In the genomic region with DNA sequence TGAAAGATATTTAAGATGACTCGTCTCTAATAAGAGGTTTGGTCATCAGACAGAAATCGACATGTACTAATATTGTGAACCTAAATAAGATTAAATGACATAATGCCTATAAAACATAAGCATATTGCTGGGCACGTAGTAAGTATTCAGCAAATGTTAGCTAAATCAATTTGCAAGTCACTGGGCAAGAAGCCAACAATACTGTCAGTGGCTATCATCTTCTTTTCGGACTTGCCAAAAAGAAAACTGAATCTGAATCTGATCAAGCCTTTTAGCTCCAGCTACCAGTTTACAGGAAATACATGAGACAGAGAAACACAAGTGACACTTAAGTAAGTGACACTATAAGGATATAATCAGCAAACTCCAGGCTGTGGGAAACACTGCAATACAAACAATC, we compare ENCODE assay signal across 8 cellular contexts. TPM values are rescaled to one million over a fixed set of nuclear protein-coding genes. Genes with fewer than 3 reads are reported as not detected.
DNase-seq lines count a peak whose midpoint lies in the region; ATAC-seq and TF ChIP-seq lines count a peak whose summit lies in the region.

No MANE protein-coding gene starts in this region.

- no peak overlapping the region for H3K4ac ChIP-seq in mesenchymal stem cell (ENCODE audit: low read depth in 1 of 2, low read length in 2 of 2)

- H3K4me3 ChIP-seq in mesenchymal stem cell (ENCODE audit: insufficient read depth in 1 of 2, low read depth in 1 of 2, low read length in 2 of 2) (no peak overlapping the region), colonic mucosa (no peak overlapping the region)

- no peak overlapping the region for H4K91ac ChIP-seq in mesenchymal stem cell (ENCODE audit: low read length)

- no peak overlapping the region for H4K8ac ChIP-seq in mesenchymal stem cell (ENCODE audit: low read length)

- H2BK5ac ChIP-seq in mesenchymal stem cell (ENCODE audit: low read depth, low read length, poor library complexity, severe bottlenecking), result no peak overlapping the region

- H3K27ac Mint-ChIP-seq in T-helper 17 cell (peak overlapping the region; percentile 46), HFFc6 (no peak overlapping the region)

- no peak overlapping the region for H3K18ac ChIP-seq in mesenchymal stem cell (ENCODE audit: low read depth in 1 of 2, low read length in 2 of 2)

- no peak overlapping the region for H2AK5ac ChIP-seq in mesenchymal stem cell (ENCODE audit: low read length, severe bottlenecking)

- no peak overlapping the region for H3K9ac ChIP-seq in mesenchymal stem cell (ENCODE audit: low read length)
- H3K9ac ChIP-seq in colonic mucosa (ENCODE audit: low read depth in 2 of 2, low read length in 2 of 2), result no peak overlapping the region

- DNase-seq in G401 (ENCODE audit: low spot score) (peak; percentile 73), T-helper 17 cell (no peak), mesenchymal stem cell (peak; percentile 6), colonic mucosa (no peak), HFFc6 (no peak)

- H3K4me3 Mint-ChIP-seq in T-helper 17 cell (no peak overlapping the region), HFFc6 (no peak overlapping the region)

- no peak overlapping the region for H2BK12ac ChIP-seq in mesenchymal stem cell (ENCODE audit: low read length in 2 of 2)

- H3K27ac ChIP-seq in mesenchymal stem cell (ENCODE audit: low read length, poor library complexity, severe bottlenecking) (no peak overlapping the region), colonic mucosa (no peak overlapping the region)

- no peak overlapping the region for H2BK120ac ChIP-seq in mesenchymal stem cell (ENCODE audit: low read depth, low read length)

- H3K14ac ChIP-seq in mesenchymal stem cell (ENCODE audit: low read length in 2 of 2), result no peak overlapping the region

- no peaks in the 10 kb centered on the region for H3K27me3 Mint-ChIP-seq in T-helper 17 cell
- H3K27me3 Mint-ChIP-seq in HFFc6 (ENCODE audit: insufficient read depth), result no peaks in the 10 kb centered on the region

- H3K23ac ChIP-seq in mesenchymal stem cell (ENCODE audit: low read length in 2 of 2), result no peak overlapping the region

- H3K36me3 ChIP-seq in mesenchymal stem cell (ENCODE audit: control insufficient read depth in 1 of 2, insufficient read depth in 2 of 2, low read depth in 1 of 2, low read length in 2 of 2), result peaks cover 0 to 7% of the 10 kb centered on the region in 2 experiments
- H3K36me3 ChIP-seq in colonic mucosa, result no peaks in the 10 kb centered on the region

- no peaks in the 10 kb centered on the region for H3K27me3 ChIP-seq in mesenchymal stem cell (ENCODE audit: control insufficient read depth in 1 of 2, insufficient read depth in 1 of 2, low read length in 2 of 2)
- H3K27me3 ChIP-seq in colonic mucosa, result no peaks in the 10 kb centered on the region

- H2AFZ ChIP-seq in mesenchymal stem cell (ENCODE audit: low read depth, low read length), result no peak overlapping the region

- ATAC-seq in HG02973 (IDR thresholded peaks at IDR 0.05; ENCODE audit: unreplicated experiment) (peak; percentile 61), T-helper 17 cell (no peak), GM21737 (IDR thresholded peaks at IDR 0.05; ENCODE audit: unreplicated experiment) (no peak), GM21717 (IDR thresholded peaks at IDR 0.05; ENCODE audit: unreplicated experiment) (no peak)

- H3K4me1 ChIP-seq in mesenchymal stem cell (ENCODE audit: control insufficient read depth, insufficient read depth, low read depth, low read length) (no peaks in the 10 kb centered on the region), colonic mucosa (peaks cover 5% of the 10 kb centered on the region)

- H3K9me3 Mint-ChIP-seq in HFFc6, result no peaks in the 10 kb centered on the region

- H3K79me1 ChIP-seq in mesenchymal stem cell (replicated peaks; ENCODE audit: low read length, poor library complexity, severe bottlenecking), result no peaks in the 10 kb centered on the region

- H3K36me3 Mint-ChIP-seq in T-helper 17 cell (ENCODE audit: low read depth) (no peaks in the 10 kb centered on the region), HFFc6 (ENCODE audit: low read depth) (no peaks in the 10 kb centered on the region)

- no peak overlapping the region for H2BK15ac ChIP-seq in mesenchymal stem cell (ENCODE audit: low read depth, poor library complexity, severe bottlenecking)

- no peak for TF ChIP-seq CTCF in colonic mucosa (IDR thresholded peaks at IDR 0.05)
- TF ChIP-seq CTCF in HFFc6 (IDR thresholded peaks at IDR 0.05), result no peak

- H3K4me2 ChIP-seq in mesenchymal stem cell (ENCODE audit: low read length, poor library complexity, severe bottlenecking), result no peak overlapping the region

- in situ Hi-C loops in G401 (cut with HindIII; ENCODE audit: low sequenced_read_pairs), result no loop called here

- H3K4me1 Mint-ChIP-seq in T-helper 17 cell, result peaks cover 26% of the 10 kb centered on the region
- H3K4me1 Mint-ChIP-seq in HFFc6 (ENCODE audit: low read depth), result peaks cover 16% of the 10 kb centered on the region

- 100% methylated on average over 2 of the region's 4 CpGs for WGBS in mesenchymal stem cell

- intact Hi-C loops in colonic mucosa (cut with DNase I), result no loop called here

- H3K9me3 ChIP-seq in T-helper 17 cell (ENCODE audit: control insufficient read depth, low read length, poor library complexity, severe bottlenecking) (no peaks in the 10 kb centered on the region), mesenchymal stem cell (ENCODE audit: control insufficient read depth, low read length) (peaks cover under 1% of the 10 kb centered on the region), colonic mucosa (no peaks in the 10 kb centered on the region)

RNA-seq across cellular contexts. Expression of gene RPL5, which starts 46.0 kb away (rescaled TPM):
- 3,176 and 3,226 TPM in 2 replicates for total RNA-seq in G401 (2014; rRNA removed; shearing (Covaris generic))
- total RNA-seq in T-helper 17 cell (1,000 to 10,000 TPM; 1,386 to 1,390 TPM), colonic mucosa (100 to 1,000 TPM; 749 to 786 TPM)
- 3,583 TPM for polyA plus RNA-seq in mesenchymal stem cell (2013, experiment 1 of 2)
- 3,853 TPM for polyA plus RNA-seq in mesenchymal stem cell (2013, experiment 2 of 2)
- total RNA-seq in HFFc6 (2021; fragmentation: NEBNext Ultra II Directional; extraction: Animal tissue kit (Norgen Biotek cat#: 25700)), result 1,000 to 10,000 TPM in 1 of 6 experiments, 100 to 1,000 TPM in 5; 851 to 1,006 (median 921) TPM

Comparison
In these comparisons a context has a peak if more than half of its experiments do, and no peak if none do; other contexts are left out.
1. DNase-seq: peak in G401 (single experiment) and mesenchymal stem cell (single experiment); none in T-helper 17 cell (0 of 3), colonic mucosa (single experiment) and HFFc6 (single experiment).